Comparison of ENCODE assay signal across 12 cellular contexts in genomic region chr16:57374067-57374534, GRCh38. TPM values are rescaled to one million over a fixed set of nuclear protein-coding genes. Genes with fewer than 3 reads are reported as not detected.
DNase-seq lines count a peak whose midpoint lies in the region; ATAC-seq and TF ChIP-seq lines count a peak whose summit lies in the region.
"Had no signal": no experiment of that assay in that cellular context is flagged by ENCODE, and none has a peak within 500 bp of the region (broad histone marks: within the 10 kb centered on the region; RNA-seq: fewer than 3 reads in every experiment).

No MANE protein-coding gene starts in this region.

- no peak overlapping the region for H3K4me3 Mint-ChIP-seq in stimulated activated naive CD8-positive, alpha-beta T cell treated with anti-CD3 and anti-CD28 coated beads, Interleukin-15, amount 100 ng/mL, for 72 hours
- H3K4me3 Mint-ChIP-seq: activated T-helper 17 cell treated with anti-CD3 and anti-CD28 coated beads, Interleukin-2, amount 50 U/mL, for 72 hours; CD8-positive, alpha-beta memory T cell; naive B cell had no signal

- peak overlapping the region in 1 of 2 donors; percentile 19 for H3K27ac Mint-ChIP-seq in stimulated activated naive CD8-positive, alpha-beta T cell treated with anti-CD3 and anti-CD28 coated beads, Interleukin-15, amount 100 ng/mL, for 72 hours
- H3K27ac Mint-ChIP-seq: activated T-helper 17 cell treated with anti-CD3 and anti-CD28 coated beads, Interleukin-2, amount 50 U/mL, for 72 hours; CD8-positive, alpha-beta memory T cell had no signal

- H3K36me3 ChIP-seq in esophagus (ENCODE audit: control insufficient read depth in 2 of 2, insufficient read depth in 2 of 2, low read length in 1 of 2) (no peaks in the 10 kb centered on the region), aorta (ENCODE audit: control insufficient read depth in 1 of 2, insufficient read depth in 2 of 2, low read length in 1 of 2) (no peaks in the 10 kb centered on the region), WERI-Rb-1 (no peaks in the 10 kb centered on the region)

- H3K4me1 ChIP-seq in esophagus (ENCODE audit: control insufficient read depth in 2 of 2, insufficient read depth in 2 of 2, low read length in 1 of 2): peaks cover 4 to 15% of the 10 kb centered on the region in 2 donors
- H3K4me1 ChIP-seq in aorta (ENCODE audit: control insufficient read depth in 1 of 2, insufficient read depth in 2 of 2, low read length in 2 of 2): peaks cover 0 to 6% of the 10 kb centered on the region in 2 donors

- H3K4me1 Mint-ChIP-seq in stimulated activated naive CD8-positive, alpha-beta T cell treated with anti-CD3 and anti-CD28 coated beads, Interleukin-15, amount 100 ng/mL, for 72 hours: peaks cover 43% of the 10 kb centered on the region

- 23 to 47% methylated on average over 9 of the region's 9 CpGs for WGBS in esophagus, 2 donors
- 3 to 7% methylated on average over 9 of the region's 9 CpGs for WGBS in aorta, 2 donors

- H3K27ac ChIP-seq in esophagus (ENCODE audit: low read depth in 2 of 2, low read length in 1 of 2) (peak overlapping the region; percentile 77 to 79), aorta (ENCODE audit: low read depth in 1 of 2, low read length in 2 of 2) (peak overlapping the region; percentile 44 to 79), WERI-Rb-1 (no peak overlapping the region)

- H3K4me3 ChIP-seq in esophagus (ENCODE audit: low read depth in 1 of 2, low read length in 2 of 2) (peak overlapping the region; percentile 39 to 57), aorta (ENCODE audit: low read length in 2 of 2) (peak overlapping the region; percentile 52 to 69), WERI-Rb-1 (ENCODE audit: low read depth, low read length) (no peak overlapping the region)

- no peak for ATAC-seq in stimulated activated naive CD8-positive, alpha-beta T cell treated with anti-CD3 and anti-CD28 coated beads, Interleukin-15, Interleukin-2, amounts not matched to agents 100 U/mL and 50 U/mL, for 24 hours
- ATAC-seq in stimulated activated naive CD8-positive, alpha-beta T cell treated with anti-CD3 and anti-CD28 coated beads, Interleukin-15, amount 100 ng/mL, for 72 hours: no peak
- ATAC-seq in aorta (ENCODE audit: low FRiP score) (peak; percentile 45), HG03095 (IDR thresholded peaks at IDR 0.05; ENCODE audit: unreplicated experiment) (no peak), HG02678 (IDR thresholded peaks at IDR 0.05; ENCODE audit: unreplicated experiment) (no peak)
- ATAC-seq: activated T-helper 17 cell treated with anti-CD3 and anti-CD28 coated beads, Interleukin-2, amount 50 U/mL, for 72 hours had no signal

- TF ChIP-seq CTCF in WERI-Rb-1 (IDR thresholded peaks at IDR 0.05; ENCODE audit: low read depth, low read length): no peak

- DNase-seq in stimulated activated naive CD8-positive, alpha-beta T cell treated with anti-CD3 and anti-CD28 coated beads, Interleukin-15, Interleukin-2, amounts not matched to agents 100 U/mL and 50 U/mL, for 24 hours: peak; percentile 51
- DNase-seq in stimulated activated naive CD8-positive, alpha-beta T cell treated with anti-CD3 and anti-CD28 coated beads, Interleukin-15, amount 100 ng/mL, for 72 hours: no peak
- DNase-seq in occipital lobe (lab: John Stamatoyannopoulos, UW) (peak; percentile 76), aorta (peak; percentile 60 to 83), WERI-Rb-1 (no peak)
- DNase-seq: CD8-positive, alpha-beta memory T cell; naive B cell; NCI-H1092 had no signal

- no peaks in the 10 kb centered on the region for H3K27me3 ChIP-seq in esophagus (ENCODE audit: control insufficient read depth in 1 of 2, insufficient read depth in 2 of 2, low read length in 2 of 2)
- H3K27me3 ChIP-seq in aorta (ENCODE audit: control insufficient read depth in 1 of 2, insufficient read depth in 2 of 2, low read length in 1 of 2): no peaks in the 10 kb centered on the region
- H3K27me3 ChIP-seq in WERI-Rb-1 (ENCODE audit: insufficient read depth, low read depth, severe bottlenecking): no peaks in the 10 kb centered on the region

- H3K9me3 ChIP-seq in esophagus (ENCODE audit: control insufficient read depth in 2 of 2, insufficient read depth in 1 of 2, low read depth in 1 of 2, low read length in 1 of 2): no peaks in the 10 kb centered on the region
- no peaks in the 10 kb centered on the region for H3K9me3 ChIP-seq in aorta (ENCODE audit: control insufficient read depth, low read length)
- no peaks in the 10 kb centered on the region for H3K9me3 ChIP-seq in WERI-Rb-1 (ENCODE audit: severe bottlenecking)

- intact Hi-C loops in aorta (cut with DNase I): loop anchor here (1.0 to 5.0 kb wide), 3 partner anchors 43 to 69 kb away; no protein-coding TSS in a partner anchor

- H3K9me3 Mint-ChIP-seq in stimulated activated naive CD8-positive, alpha-beta T cell treated with anti-CD3 and anti-CD28 coated beads, Interleukin-15, amount 100 ng/mL, for 72 hours: no peaks in the 10 kb centered on the region
- H3K9me3 Mint-ChIP-seq: activated T-helper 17 cell treated with anti-CD3 and anti-CD28 coated beads, Interleukin-2, amount 50 U/mL, for 72 hours; CD8-positive, alpha-beta memory T cell; naive B cell had no signal

- peaks cover 10% of the 10 kb centered on the region for H3K27me3 Mint-ChIP-seq in stimulated activated naive CD8-positive, alpha-beta T cell treated with anti-CD3 and anti-CD28 coated beads, Interleukin-15, amount 100 ng/mL, for 72 hours

RNA-seq across cellular contexts. Expression of gene CX3CL1, which starts 1.8 kb away (rescaled TPM):
- polyA plus RNA-seq in esophagus (1 to 10 TPM; 5.0 to 5.9 TPM), aorta (10 to 100 TPM; 17.5 to 62.5 TPM)
- total RNA-seq in occipital lobe (2.5 TPM), aorta (10 to 100 TPM; 45.5 to 47.5 TPM)
- total RNA-seq: activated T-helper 17 cell treated with anti-CD3 and anti-CD28 coated beads, Interleukin-2, amount 50 U/mL, for 72 hours; CD8-positive, alpha-beta memory T cell had no signal
- polyA plus RNA-seq: CD8-positive, alpha-beta memory T cell had no signal

RNA-seq across cellular contexts. Expression of gene CCL22, which starts 15.5 kb away (rescaled TPM):
- polyA plus RNA-seq in esophagus (under 1 TPM; 0.31 to 0.78 TPM), aorta (under 1 TPM in 1 of 2 donors, not detected in 1; 0.08 TPM)
- total RNA-seq in occipital lobe (not detected), aorta (under 1 TPM; 0.24 to 0.29 TPM)
- polyA plus RNA-seq: CD8-positive, alpha-beta memory T cell had no signal

RNA-seq across cellular contexts. Expression of gene CCL17, which starts 30.5 kb away (rescaled TPM):
- polyA plus RNA-seq in esophagus (1 to 10 TPM; 1.1 to 7.6 TPM), aorta (not detected)
- total RNA-seq in occipital lobe (not detected), aorta (under 1 TPM in 1 of 2 donors, not detected in 1; 0.94 TPM)
- polyA plus RNA-seq: CD8-positive, alpha-beta memory T cell had no signal

Comparison
In these comparisons a context has a peak if more than half of its experiments do, and no peak if none do; other contexts are left out.
1. DNase-seq: peak in stimulated activated naive CD8-positive, alpha-beta T cell treated with anti-CD3 and anti-CD28 coated beads, Interleukin-15, Interleukin-2, amounts not matched to agents 100 U/mL and 50 U/mL, for 24 hours (single experiment), occipital lobe (single experiment) and aorta (2 of 2); none in stimulated activated naive CD8-positive, alpha-beta T cell treated with anti-CD3 and anti-CD28 coated beads, Interleukin-15, amount 100 ng/mL, for 72 hours (0 of 2) and WERI-Rb-1 (single experiment).
2. RNA of gene CX3CL1, which starts 1.8 kb away (total RNA-seq): 45.5 to 47.5 TPM in aorta; 2.5 TPM in occipital lobe (single experiment); every median in the first group is over 10 times any median in the second.